Comparison of ENCODE assay signal across 24 cellular contexts in the genomic region with DNA sequence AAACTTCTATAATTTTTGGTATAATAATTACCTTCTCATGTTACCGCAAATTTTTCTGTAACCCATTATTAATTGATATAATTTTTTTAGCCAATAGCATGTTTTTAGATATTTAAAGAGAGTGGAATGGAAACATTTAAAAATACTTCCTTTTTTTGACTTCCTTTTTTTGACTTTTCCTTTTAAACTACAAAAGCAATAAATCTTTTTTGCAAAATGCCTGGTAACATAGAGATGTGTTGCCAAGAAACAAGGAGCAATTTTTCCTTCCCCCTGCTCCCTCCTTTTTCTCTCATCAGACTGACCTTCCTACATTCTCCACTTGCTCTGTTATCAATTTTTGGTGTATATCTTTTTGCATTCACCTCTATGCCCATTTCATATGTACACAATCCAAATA.
"Had no signal": no experiment of that assay in that cellular context is flagged by ENCODE, and none has a peak within 500 bp of the region (broad histone marks: within the 10 kb centered on the region; RNA-seq: fewer than 3 reads in every experiment).

No MANE protein-coding gene starts in this region.

- H3K27me3 Mint-ChIP-seq: activated B cell treated with CpG ODN at 0.5 μM for 24 hours; activated CD4-positive, alpha-beta T cell treated with anti-CD3 and anti-CD28 coated beads for 36 hours; activated naive CD8-positive, alpha-beta T cell; activated T-cell treated with anti-CD3 and anti-CD28 coated beads, Interleukin-2, amount 50 U/mL, for 24 hours; activated T-helper 17 cell treated with anti-CD3 and anti-CD28 coated beads, Interleukin-2, amount 50 U/mL, for 72 hours; naive B cell; stimulated activated naive B cell treated with anti-CD40 and anti-IgM and Interleukin-4, amounts not matched to agents 10 μg/mL and 1 μg/mL and 100 μg/mL, for 72 hours had no signal

- H3K4me3 Mint-ChIP-seq: activated B cell treated with CpG ODN at 0.5 μM for 24 hours; activated CD4-positive, alpha-beta T cell treated with anti-CD3 and anti-CD28 coated beads for 36 hours; activated naive CD8-positive, alpha-beta T cell; activated T-cell treated with anti-CD3 and anti-CD28 coated beads, Interleukin-2, amount 50 U/mL, for 24 hours; activated T-helper 17 cell treated with anti-CD3 and anti-CD28 coated beads, Interleukin-2, amount 50 U/mL, for 72 hours; immature natural killer cell; neural crest cell; stimulated activated naive B cell treated with anti-CD40 and anti-IgM and Interleukin-4, amounts not matched to agents 10 μg/mL and 1 μg/mL and 100 μg/mL, for 72 hours had no signal

- H3K4me1 Mint-ChIP-seq: activated CD4-positive, alpha-beta T cell treated with anti-CD3 and anti-CD28 coated beads for 36 hours; activated T-helper 17 cell treated with anti-CD3 and anti-CD28 coated beads, Interleukin-2, amount 50 U/mL, for 72 hours had no signal

- DNase-seq: activated B cell treated with CpG ODN at 0.5 μM for 24 hours; activated CD4-positive, alpha-beta T cell treated with anti-CD3 and anti-CD28 coated beads for 36 hours; activated CD4-positive, alpha-beta T cell treated with anti-CD3 and anti-CD28 coated beads, Interleukin-2, amount 50 U/mL, for 4 hours; activated CD8-positive, alpha-beta memory T cell treated with anti-CD3 and anti-CD28 coated beads for 24 hours; activated CD8-positive, alpha-beta memory T cell treated with anti-CD3 and anti-CD28 coated beads, Interleukin-2, amount 50 U/mL, for 4 hours; activated T-cell treated with anti-CD3 and anti-CD28 coated beads, Interleukin-2, amount 50 U/mL, for 24 hours; adrenal gland; central memory CD4-positive, alpha-beta T cell; effector memory CD4-positive, alpha-beta T cell; foreskin keratinocyte; immature natural killer cell; naive B cell; occipital lobe; posterior cingulate gyrus; small intestine; stimulated activated CD4-positive, alpha-beta T cell treated with anti-CD3 and anti-CD28 coated beads, Interleukin-2, amount 100 ng/mL, for 24 hours; stimulated activated naive B cell treated with anti-CD40 and anti-IgM and Interleukin-4, amounts not matched to agents 10 μg/mL and 1 μg/mL and 100 μg/mL, for 72 hours; transverse colon; uterus had no signal

- H3K27ac Mint-ChIP-seq: activated B cell treated with CpG ODN at 0.5 μM for 24 hours; activated CD4-positive, alpha-beta T cell treated with anti-CD3 and anti-CD28 coated beads for 36 hours; activated naive CD8-positive, alpha-beta T cell; activated T-cell treated with anti-CD3 and anti-CD28 coated beads, Interleukin-2, amount 50 U/mL, for 24 hours; activated T-helper 17 cell treated with anti-CD3 and anti-CD28 coated beads, Interleukin-2, amount 50 U/mL, for 72 hours; immature natural killer cell; naive B cell; stimulated activated naive B cell treated with anti-CD40 and anti-IgM and Interleukin-4, amounts not matched to agents 10 μg/mL and 1 μg/mL and 100 μg/mL, for 72 hours had no signal

- H3K9me3 Mint-ChIP-seq: activated B cell treated with CpG ODN at 0.5 μM for 24 hours; activated T-helper 17 cell treated with anti-CD3 and anti-CD28 coated beads, Interleukin-2, amount 50 U/mL, for 72 hours; naive B cell; neural crest cell; stimulated activated naive B cell treated with anti-CD40 and anti-IgM and Interleukin-4, amounts not matched to agents 10 μg/mL and 1 μg/mL and 100 μg/mL, for 72 hours had no signal

- H3K36me3 Mint-ChIP-seq: activated naive CD8-positive, alpha-beta T cell; immature natural killer cell; naive B cell; stimulated activated naive B cell treated with anti-CD40 and anti-IgM and Interleukin-4, amounts not matched to agents 10 μg/mL and 1 μg/mL and 100 μg/mL, for 72 hours had no signal

- ATAC-seq: activated CD4-positive, alpha-beta T cell treated with anti-CD3 and anti-CD28 coated beads for 36 hours; activated T-helper 17 cell treated with anti-CD3 and anti-CD28 coated beads, Interleukin-2, amount 50 U/mL, for 72 hours; foreskin keratinocyte; left lobe of liver; sciatic nerve; stimulated activated naive B cell treated with anti-CD40 and anti-IgM and Interleukin-4, amounts not matched to agents 10 μg/mL and 1 μg/mL and 100 μg/mL, for 72 hours had no signal
